In the genomic region with DNA sequence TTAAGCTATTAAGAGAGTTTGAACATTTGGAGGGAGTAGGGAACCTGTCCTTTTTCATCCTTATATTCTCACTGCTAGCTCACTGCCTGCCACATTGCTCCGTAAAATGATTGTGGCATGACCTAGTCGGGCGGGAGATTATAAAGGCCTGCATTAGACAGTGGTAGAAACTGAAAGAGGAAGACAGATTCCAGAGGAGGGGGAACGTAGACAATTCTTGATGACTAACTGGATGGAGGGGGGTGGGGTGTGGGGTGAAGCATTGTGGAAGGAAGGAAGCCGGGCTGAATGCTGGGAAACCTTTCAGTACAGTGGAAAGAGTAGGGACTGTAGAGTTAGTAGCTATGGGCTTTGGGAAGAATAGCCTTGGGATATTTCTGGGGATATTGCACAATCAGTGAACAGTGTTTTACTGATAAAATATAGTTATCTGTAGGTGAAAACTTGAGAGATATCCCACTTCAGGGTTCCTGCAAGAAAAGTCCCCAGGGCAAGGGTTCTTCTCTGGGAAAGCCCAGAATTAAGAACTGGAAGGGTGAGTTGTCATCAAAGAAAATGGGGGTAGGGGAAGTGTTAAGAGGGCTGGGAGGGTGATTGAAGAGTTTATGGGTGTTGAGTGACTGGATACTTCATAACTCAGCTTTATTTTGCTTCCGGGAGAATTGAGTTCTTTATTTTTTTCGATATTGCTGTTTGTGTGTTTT, we compare ENCODE assay signal across 8 cellular contexts. TPM values are rescaled to one million over a fixed set of nuclear protein-coding genes. Genes with fewer than 3 reads are reported as not detected.
DNase-seq lines count a peak whose midpoint lies in the region; ATAC-seq and TF ChIP-seq lines count a peak whose summit lies in the region.

No MANE protein-coding gene starts in this region.

- H3K4me1 ChIP-seq in iPS-20b (ENCODE audit: insufficient read depth, low read length) (peaks cover 21% of the 10 kb centered on the region), skeletal muscle tissue (ENCODE audit: control insufficient read depth in 3 of 3, insufficient read depth in 3 of 3, low read length in 3 of 3) (peaks cover 35 to 50% (median 44%) of the 10 kb centered on the region in 3 donors)

- peaks cover 14% of the 10 kb centered on the region for H3K27me3 Mint-ChIP-seq in brain

- H3K27me3 ChIP-seq in iPS-20b (ENCODE audit: insufficient read depth, low read length) (no peaks in the 10 kb centered on the region), skeletal muscle tissue (ENCODE audit: control insufficient read depth in 3 of 3, insufficient read depth in 3 of 3, low read length in 3 of 3) (no peaks in the 10 kb centered on the region)

- H3K27ac Mint-ChIP-seq in brain: peak overlapping the region; percentile 97 to 99 (median 98)

- peaks cover 9% of the 10 kb centered on the region for H3K36me3 Mint-ChIP-seq in brain

- peaks cover 3% of the 10 kb centered on the region; the same call in 1 of the 2 replicates for H3K36me3 ChIP-seq in iPS-20b (ENCODE audit: insufficient read depth, low read depth, low read length)
- peaks cover 0 to 4% (median 4%) of the 10 kb centered on the region in 3 donors for H3K36me3 ChIP-seq in skeletal muscle tissue (ENCODE audit: control insufficient read depth in 3 of 3, insufficient read depth in 3 of 3, low read length in 3 of 3)

- no peak for TF ChIP-seq CTCF in brain (conservative IDR thresholded peaks at IDR 0.05)

- H3K9ac ChIP-seq in iPS-20b (ENCODE audit: low read depth, low read length) (peak overlapping the region; percentile 2), skeletal muscle tissue (ENCODE audit: low read depth in 1 of 3, low read length in 3 of 3) (peak overlapping the region; percentile 70 to 81 (median 75))

- H3K4me3 ChIP-seq in iPS-20b (ENCODE audit: low read length) (peak overlapping the region; percentile 94), skeletal muscle tissue (ENCODE audit: low read length in 3 of 3) (peak overlapping the region; percentile 67 to 91 (median 88))

- no peak overlapping the region for H3K27ac ChIP-seq in iPS-20b (ENCODE audit: low read length)
- H3K27ac ChIP-seq in skeletal muscle tissue (ENCODE audit: low read depth, low read length): peak overlapping the region; percentile 96

- H3K9me3 Mint-ChIP-seq in brain: no peaks in the 10 kb centered on the region

- peak; percentile 24 to 36 for DNase-seq in activated CD8-positive, alpha-beta memory T cell treated with anti-CD3 and anti-CD28 coated beads for 4 hours (ENCODE audit: low read depth in 2 of 2)
- no peak for DNase-seq in activated CD8-positive, alpha-beta memory T cell treated with anti-CD3 and anti-CD28 coated beads for 24 hours
- peak; percentile 31 for DNase-seq in T follicular helper cell (ENCODE audit: low read depth)
- no peak for DNase-seq in NCI-H1694 (lab: John Stamatoyannopoulos, UW)

- H3K9me3 ChIP-seq in iPS-20b (ENCODE audit: insufficient read depth, low read depth, low read length) (no peaks in the 10 kb centered on the region), skeletal muscle tissue (ENCODE audit: control insufficient read depth in 3 of 3, low read length in 3 of 3) (no peaks in the 10 kb centered on the region)

- no peak for ATAC-seq in GM18519 (IDR thresholded peaks at IDR 0.05; ENCODE audit: low FRiP score, unreplicated experiment)

- peak overlapping the region; percentile 93 to 98 (median 96) for H3K4me3 Mint-ChIP-seq in brain

- H3K4me1 Mint-ChIP-seq in brain: peaks cover 58% of the 10 kb centered on the region

RNA-seq across cellular contexts. Expression of a gene that starts 2.1 kb away (rescaled TPM):
- 50.1 TPM for polyA plus RNA-seq in brain (ENCODE audit: insufficient read depth, low read depth, low replicate concordance)
- total RNA-seq in skeletal muscle tissue: 16.7 TPM

RNA-seq across cellular contexts. Expression of a gene that starts 13.9 kb away (rescaled TPM):
- 37.0 TPM for polyA plus RNA-seq in brain (ENCODE audit: insufficient read depth, low read depth, low replicate concordance)
- 35.5 TPM for total RNA-seq in skeletal muscle tissue

Comparison
In these comparisons a context has a peak if more than half of its experiments do, and no peak if none do; other contexts are left out.
1. DNase-seq: peak in activated CD8-positive, alpha-beta memory T cell treated with anti-CD3 and anti-CD28 coated beads for 4 hours (2 of 2) and T follicular helper cell (single experiment); none in activated CD8-positive, alpha-beta memory T cell treated with anti-CD3 and anti-CD28 coated beads for 24 hours (single experiment) and NCI-H1694 (single experiment).